ENCODE assay signal across 8 cellular contexts in the genomic region with DNA sequence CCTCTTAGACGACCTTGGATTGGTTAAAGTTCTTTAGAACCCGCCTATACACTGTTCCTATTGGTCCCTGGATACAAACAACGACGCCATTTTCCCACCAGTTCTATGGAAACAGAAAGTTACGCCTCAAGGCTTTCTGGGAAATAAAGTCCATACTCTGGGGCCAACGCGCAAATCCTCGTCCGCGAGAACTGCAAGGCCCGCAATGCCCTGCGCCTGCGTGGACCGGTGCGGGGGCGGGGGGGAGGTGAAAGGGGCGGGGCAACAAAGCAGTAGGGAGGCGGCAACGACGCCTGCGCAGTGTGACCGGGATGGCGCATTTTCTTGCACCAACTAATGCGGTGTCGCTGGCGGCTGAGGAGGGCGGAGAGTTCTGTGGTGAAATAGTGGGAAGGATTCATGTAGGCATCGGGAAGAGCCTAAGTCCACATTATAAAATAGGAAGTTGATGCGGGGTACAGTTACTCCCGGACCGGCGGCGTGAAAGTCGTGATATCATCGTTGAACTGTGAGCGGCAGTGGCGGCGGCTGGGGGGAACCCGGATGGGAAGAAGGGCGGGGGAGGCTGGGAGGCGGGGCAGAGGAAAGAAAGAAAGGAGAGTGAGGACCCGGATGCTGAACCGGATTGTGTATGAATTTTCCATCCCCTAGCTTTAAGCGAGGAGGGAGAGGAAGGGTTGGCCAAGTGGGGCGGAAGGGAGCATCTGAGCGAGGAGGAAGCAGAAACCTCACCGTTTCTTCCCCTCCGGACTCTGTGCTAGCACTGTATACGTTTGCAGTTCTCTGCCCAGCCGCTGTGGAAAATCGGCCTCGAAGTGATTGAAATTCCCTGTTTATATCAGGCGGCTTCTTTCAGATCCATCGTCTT. TPM values are rescaled to one million over a fixed set of nuclear protein-coding genes. Genes with fewer than 3 reads are reported as not detected.
A peak's percentile ranks its signal among the peaks of the same experiment; 100 is the strongest.
DNase-seq lines count a peak whose midpoint lies in the region; ATAC-seq and TF ChIP-seq lines count a peak whose summit lies in the region.

A gene (plus strand): TSS at position 300 of the 868 bp plus-strand sequence. CDS start 6,695 bp downstream, outside the sequence.

- no peaks in the 10 kb centered on the region for H3K27me3 ChIP-seq in SK-N-SH (ENCODE audit: insufficient read depth)

- H2AFZ ChIP-seq in SK-N-SH (ENCODE audit: low read depth) = peak within 1 kb of the TSS; percentile 80

- WGBS in SK-N-SH (ENCODE audit: low lambda C conversion rate) = under 1% methylated on average over 54 of the region's 54 CpGs

- H3K4me2 ChIP-seq in SK-N-SH = peak within 1 kb of the TSS; percentile 94

- TF ChIP-seq RAD21 in SK-N-SH (IDR thresholded peaks at IDR 0.05; ENCODE audit: low read length) = no peak

- peaks cover 14 to 28% of the 10 kb centered on the region in 2 experiments for H3K36me3 ChIP-seq in SK-N-SH (replicated peaks in 1 of 2; ENCODE audit: control insufficient read depth in 1 of 2, insufficient read depth in 2 of 2, low read length in 1 of 2)

- TF ChIP-seq CTCF in GM10248 (IDR thresholded peaks at IDR 0.05; ENCODE audit: control extremely low read depth, extremely low read depth, low read depth, missing control alignments) (no peak), SK-N-SH (IDR thresholded peaks at IDR 0.05) (no peak; the same call in 1 of the 2 replicates)

- POLR2A ChIA-PET in GM10248 (lab: Yijun Ruan, JAX) = interaction anchor here (0.5 to 0.7 kb wide), 3 partner anchors 89 to 168 kb away, joined by 3 read pairs; a partner anchor contains a TSS
- POLR2A ChIA-PET in SK-N-SH (lab: Yijun Ruan, JAX) = interaction anchor here (1.0 to 1.8 kb wide), 3 partner anchors 11 to 87 kb away, joined by 3 to 6 read pairs (median 5); a partner anchor contains a TSS

- DNase-seq in GM10248 (ENCODE audit: extremely low spot score) (peak; percentile 92), NCI-H1092 (lab: John Stamatoyannopoulos, UW) (peak; percentile 100), SK-N-SH (peak; percentile 92), globus pallidus (ENCODE audit: low spot score) (peak; percentile 100), nucleus accumbens (lab: John Stamatoyannopoulos, UW) (peak; percentile 91 to 100 (median 98)), superior temporal gyrus (ENCODE audit: extremely low spot score) (peak; percentile 100)
- DNase-seq in activated naive CD4-positive, alpha-beta T cell treated with anti-CD3 and anti-CD28 coated beads, Interleukin-2, amount 50 U/mL, for 16 hours = peak; percentile 97

- peaks cover 87% of the 10 kb centered on the region for H3K79me2 ChIP-seq in SK-N-SH (ENCODE audit: insufficient read depth)

- no peaks in the 10 kb centered on the region for H3K9me3 ChIP-seq in SK-N-SH

- H4K20me1 ChIP-seq in SK-N-SH (ENCODE audit: insufficient read depth) = peaks cover 58% of the 10 kb centered on the region

- H3K9me2 ChIP-seq in SK-N-SH = no peaks in the 10 kb centered on the region

- peak; percentile 8 to 13; a peak in 1 of 4 replicates for TF ChIP-seq EP300 in SK-N-SH (IDR thresholded peaks at IDR 0.05; ENCODE audit: borderline replicate concordance in 1 of 2, low read depth in 1 of 2, low read length in 1 of 2)

- H3K4me3 ChIP-seq in SK-N-SH (ENCODE audit: low read depth in 2 of 2, low read length in 1 of 2) = peak within 1 kb of the TSS; percentile 86

- ATAC-seq in HG02610 (IDR thresholded peaks at IDR 0.05; ENCODE audit: unreplicated experiment) = peak; percentile 67

- peak within 1 kb of the TSS; percentile 91 for H3K9ac ChIP-seq in SK-N-SH

- peaks cover 19% of the 10 kb centered on the region for H3F3A ChIP-seq in SK-N-SH (replicated peaks; ENCODE audit: insufficient read depth)

- peak within 1 kb of the TSS; percentile 96 to 99 for H3K27ac ChIP-seq in SK-N-SH (ENCODE audit: low read depth in 2 of 2, low read length in 1 of 2)

- CTCF ChIA-PET in GM10248 (lab: Yijun Ruan, JAX) (interaction anchor here (1.0 to 1.7 kb wide), 3 partner anchors 15 to 88 kb away, joined by 4 to 5 read pairs (median 4); a partner anchor contains a TSS), SK-N-SH (lab: Yijun Ruan, JAX) (interaction anchor here (1.0 to 5.9 kb wide), 6 partner anchors 39 to 110 kb away, joined by 3 to 34 read pairs (median 4); a partner anchor contains a TSS)

- peaks cover 13 to 28% of the 10 kb centered on the region in 2 experiments; a peak in 3 of 4 replicates for H3K4me1 ChIP-seq in SK-N-SH (ENCODE audit: control insufficient read depth in 1 of 2, insufficient read depth in 2 of 2, low read depth in 1 of 2, low read length in 1 of 2)

TF ChIP-seq in SK-N-SH, 30 proteins besides CTCF, POLR2A, EP300 and RAD21 (continues in another document):
- TF ChIP-seq RFX5 (IDR thresholded peaks at IDR 0.05; ENCODE audit: low read length) (peak; percentile 52; the same call in 1 of the 2 replicates), MEF2A (IDR thresholded peaks at IDR 0.05; ENCODE audit: borderline replicate concordance, low read depth) (no peak), TCF12 (IDR thresholded peaks at IDR 0.05) (no peak), ELF1 (IDR thresholded peaks at IDR 0.05) (peak; percentile 68), RCOR1 (IDR thresholded peaks at IDR 0.05; ENCODE audit: low read length) (no peak; the same call in 1 of the 2 replicates), TAF1 (IDR thresholded peaks at IDR 0.05; ENCODE audit: borderline replicate concordance, low read depth, low read length) (no peak; the same call in 1 of the 2 replicates), RXRA (IDR thresholded peaks at IDR 0.05; ENCODE audit: borderline replicate concordance, low read depth) (no peak), FOSL2 (IDR thresholded peaks at IDR 0.05; ENCODE audit: borderline replicate concordance, low read depth) (no peak), SIN3A (IDR thresholded peaks at IDR 0.05; ENCODE audit: borderline replicate concordance, low read depth, low read length) (no peak), POLR2AphosphoS5 (IDR thresholded peaks at IDR 0.05; ENCODE audit: low read depth, low read length) (peak; percentile 94), FOXM1 (IDR thresholded peaks at IDR 0.05; ENCODE audit: low read depth) (no peak)
- TF ChIP-seq, protein P1, sequence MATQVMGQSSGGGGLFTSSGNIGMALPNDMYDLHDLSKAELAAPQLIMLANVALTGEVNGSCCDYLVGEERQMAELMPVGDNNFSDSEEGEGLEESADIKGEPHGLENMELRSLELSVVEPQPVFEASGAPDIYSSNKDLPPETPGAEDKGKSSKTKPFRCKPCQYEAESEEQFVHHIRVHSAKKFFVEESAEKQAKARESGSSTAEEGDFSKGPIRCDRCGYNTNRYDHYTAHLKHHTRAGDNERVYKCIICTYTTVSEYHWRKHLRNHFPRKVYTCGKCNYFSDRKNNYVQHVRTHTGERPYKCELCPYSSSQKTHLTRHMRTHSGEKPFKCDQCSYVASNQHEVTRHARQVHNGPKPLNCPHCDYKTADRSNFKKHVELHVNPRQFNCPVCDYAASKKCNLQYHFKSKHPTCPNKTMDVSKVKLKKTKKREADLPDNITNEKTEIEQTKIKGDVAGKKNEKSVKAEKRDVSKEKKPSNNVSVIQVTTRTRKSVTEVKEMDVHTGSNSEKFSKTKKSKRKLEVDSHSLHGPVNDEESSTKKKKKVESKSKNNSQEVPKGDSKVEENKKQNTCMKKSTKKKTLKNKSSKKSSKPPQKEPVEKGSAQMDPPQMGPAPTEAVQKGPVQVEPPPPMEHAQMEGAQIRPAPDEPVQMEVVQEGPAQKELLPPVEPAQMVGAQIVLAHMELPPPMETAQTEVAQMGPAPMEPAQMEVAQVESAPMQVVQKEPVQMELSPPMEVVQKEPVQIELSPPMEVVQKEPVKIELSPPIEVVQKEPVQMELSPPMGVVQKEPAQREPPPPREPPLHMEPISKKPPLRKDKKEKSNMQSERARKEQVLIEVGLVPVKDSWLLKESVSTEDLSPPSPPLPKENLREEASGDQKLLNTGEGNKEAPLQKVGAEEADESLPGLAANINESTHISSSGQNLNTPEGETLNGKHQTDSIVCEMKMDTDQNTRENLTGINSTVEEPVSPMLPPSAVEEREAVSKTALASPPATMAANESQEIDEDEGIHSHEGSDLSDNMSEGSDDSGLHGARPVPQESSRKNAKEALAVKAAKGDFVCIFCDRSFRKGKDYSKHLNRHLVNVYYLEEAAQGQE (IDR thresholded peaks at IDR 0.05; ENCODE audit: low read depth, low read length) = no peak; the same call in 1 of the 2 replicates
- TF ChIP-seq, protein P2, sequence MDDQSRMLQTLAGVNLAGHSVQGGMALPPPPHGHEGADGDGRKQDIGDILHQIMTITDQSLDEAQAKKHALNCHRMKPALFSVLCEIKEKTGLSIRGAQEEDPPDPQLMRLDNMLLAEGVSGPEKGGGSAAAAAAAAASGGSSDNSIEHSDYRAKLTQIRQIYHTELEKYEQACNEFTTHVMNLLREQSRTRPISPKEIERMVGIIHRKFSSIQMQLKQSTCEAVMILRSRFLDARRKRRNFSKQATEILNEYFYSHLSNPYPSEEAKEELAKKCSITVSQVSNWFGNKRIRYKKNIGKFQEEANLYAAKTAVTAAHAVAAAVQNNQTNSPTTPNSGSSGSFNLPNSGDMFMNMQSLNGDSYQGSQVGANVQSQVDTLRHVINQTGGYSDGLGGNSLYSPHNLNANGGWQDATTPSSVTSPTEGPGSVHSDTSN (IDR thresholded peaks at IDR 0.05) = peak; percentile 26
- TF ChIP-seq, protein P3, sequence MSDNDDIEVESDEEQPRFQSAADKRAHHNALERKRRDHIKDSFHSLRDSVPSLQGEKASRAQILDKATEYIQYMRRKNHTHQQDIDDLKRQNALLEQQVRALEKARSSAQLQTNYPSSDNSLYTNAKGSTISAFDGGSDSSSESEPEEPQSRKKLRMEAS (IDR thresholded peaks at IDR 0.05; ENCODE audit: low read depth) = peak; percentile 34; the same call in 1 of the 2 replicates
- TF ChIP-seq, protein P4, sequence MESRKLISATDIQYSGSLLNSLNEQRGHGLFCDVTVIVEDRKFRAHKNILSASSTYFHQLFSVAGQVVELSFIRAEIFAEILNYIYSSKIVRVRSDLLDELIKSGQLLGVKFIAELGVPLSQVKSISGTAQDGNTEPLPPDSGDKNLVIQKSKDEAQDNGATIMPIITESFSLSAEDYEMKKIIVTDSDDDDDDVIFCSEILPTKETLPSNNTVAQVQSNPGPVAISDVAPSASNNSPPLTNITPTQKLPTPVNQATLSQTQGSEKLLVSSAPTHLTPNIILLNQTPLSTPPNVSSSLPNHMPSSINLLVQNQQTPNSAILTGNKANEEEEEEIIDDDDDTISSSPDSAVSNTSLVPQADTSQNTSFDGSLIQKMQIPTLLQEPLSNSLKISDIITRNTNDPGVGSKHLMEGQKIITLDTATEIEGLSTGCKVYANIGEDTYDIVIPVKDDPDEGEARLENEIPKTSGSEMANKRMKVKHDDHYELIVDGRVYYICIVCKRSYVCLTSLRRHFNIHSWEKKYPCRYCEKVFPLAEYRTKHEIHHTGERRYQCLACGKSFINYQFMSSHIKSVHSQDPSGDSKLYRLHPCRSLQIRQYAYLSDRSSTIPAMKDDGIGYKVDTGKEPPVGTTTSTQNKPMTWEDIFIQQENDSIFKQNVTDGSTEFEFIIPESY (IDR thresholded peaks at IDR 0.05; ENCODE audit: borderline replicate concordance, low read depth) = 0 out of 2 replicates have a peak, but pooled peaks have one; percentile 56

RNA-seq across cellular contexts. Expression of the gene that starts here (rescaled TPM):
- 15.7 and 18.5 TPM in 2 replicates for polyA plus RNA-seq in SK-N-SH (2012; rRNA removed)
- 25.2 and 28.2 TPM in 2 replicates for polyA plus RNA-seq in SK-N-SH (2012; cell fraction: cytosol; rRNA removed)
- 7.8 and 10.6 TPM in 2 replicates for polyA plus RNA-seq in SK-N-SH (2012; cell fraction: nucleus; rRNA removed)

Comparison
In these comparisons a context has a peak if more than half of its experiments do, and no peak if none do; other contexts are left out.
1. Peak in every context shown above with its lines: DNase-seq, ATAC-seq, H3K4me3 ChIP-seq and H3K27ac ChIP-seq.